Comparison of ENCODE assay signal across 13 cellular contexts in the genomic region with DNA sequence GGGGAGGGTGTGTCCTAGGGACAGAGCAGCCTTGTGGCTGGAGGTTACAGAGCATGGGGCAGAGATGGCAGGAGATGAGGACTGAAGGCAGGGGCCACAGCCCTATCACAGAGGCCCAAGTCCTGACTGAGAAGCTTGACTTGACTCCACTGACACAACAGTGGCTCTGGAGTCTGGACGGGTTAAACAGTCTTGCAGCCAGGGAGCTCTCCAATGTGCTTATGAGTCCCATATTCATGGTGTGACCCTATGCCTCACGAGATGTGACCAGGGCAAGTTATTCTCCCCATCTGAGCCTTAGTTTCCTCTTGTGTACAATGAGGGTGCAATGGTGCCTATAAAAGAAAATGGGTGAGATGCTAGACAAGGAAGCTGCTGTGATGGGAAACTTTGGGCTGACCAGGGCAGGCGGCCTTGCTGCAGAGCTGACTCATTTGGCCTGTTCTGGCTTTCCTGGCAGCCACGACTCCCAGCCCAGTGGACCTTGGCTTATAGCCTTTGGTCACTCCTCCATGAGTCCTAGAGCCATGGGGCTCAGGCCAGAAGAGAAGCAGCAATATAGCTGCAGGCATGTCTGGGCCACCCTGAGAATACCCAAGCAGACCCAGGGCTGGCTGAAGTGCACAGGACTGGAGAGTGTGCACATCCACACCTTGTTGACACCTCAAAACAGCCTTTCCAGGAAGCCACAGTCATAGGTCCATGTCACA. TPM values are rescaled to one million over a fixed set of nuclear protein-coding genes. Genes with fewer than 3 reads are reported as not detected.
DNase-seq lines count a peak whose midpoint lies in the region; ATAC-seq, FAIRE-seq and TF ChIP-seq lines count a peak whose summit lies in the region.
"Had no signal": no experiment of that assay in that cellular context is flagged by ENCODE, and none has a peak within 500 bp of the region (broad histone marks: within the 10 kb centered on the region; RNA-seq: fewer than 3 reads in every experiment).

No MANE protein-coding gene starts in this region.

- intact Hi-C loops in left cardiac atrium (cut with DNase I): loop anchor here (10.0 kb wide), 2 partner anchors 729 to 929 kb away; no protein-coding TSS in a partner anchor
- intact Hi-C loops in Right ventricle myocardium inferior (cut with DNase I): no loop called here
- intact Hi-C loops in adrenal gland (cut with DNase I): loop anchor here in 1 of 2 donors (10.0 kb wide), 1 partner anchor 309 kb away; no protein-coding TSS in a partner anchor
- intact Hi-C loops in kidney (cut with DNase I): no loop called here
- intact Hi-C loops in aorta (cut with DNase I): no loop called here

- DNase-seq in left cardiac atrium: peak; percentile 64
- DNase-seq in Right ventricle myocardium inferior (ENCODE audit: missing footprints): no peak
- peak; percentile 64 to 93 (median 88) for DNase-seq in adrenal gland
- peak; percentile 88 for DNase-seq in kidney
- DNase-seq in aorta: peak; percentile 82 to 87
- no peak for DNase-seq in stimulated activated naive CD8-positive, alpha-beta T cell treated with anti-CD3 and anti-CD28 coated beads, Interleukin-15, Interleukin-2, amounts not matched to agents 100 U/mL and 50 U/mL, for 24 hours
- DNase-seq in NCI-H345 (lab: John Stamatoyannopoulos, UW): no peak
- DNase-seq in BE2C: no peak
- DNase-seq: activated CD4-positive, CD25-positive, alpha-beta regulatory T cell; NCI-H2029 had no signal

- no peaks in the 10 kb centered on the region for H3K36me3 ChIP-seq in adrenal gland (replicated peaks in 1 of 2)
- no peaks in the 10 kb centered on the region for H3K36me3 ChIP-seq in kidney (ENCODE audit: control insufficient read depth in 1 of 2, insufficient read depth in 2 of 2, low read length in 2 of 2)
- H3K36me3 ChIP-seq in aorta (ENCODE audit: control insufficient read depth in 1 of 2, insufficient read depth in 2 of 2, low read length in 1 of 2): no peaks in the 10 kb centered on the region
- no peaks in the 10 kb centered on the region for H3K36me3 ChIP-seq in BE2C

- no peak for TF ChIP-seq POLR2A in adrenal gland (IDR thresholded peaks at IDR 0.05)

- TF ChIP-seq CTCF in adrenal gland (IDR thresholded peaks at IDR 0.05): no peak
- no peak for TF ChIP-seq CTCF in kidney (IDR thresholded peaks at IDR 0.05; ENCODE audit: borderline replicate concordance, extremely low read depth, insufficient read depth)
- no peak for TF ChIP-seq CTCF in BE2C (IDR thresholded peaks at IDR 0.05; ENCODE audit: low read depth, low read length)

- 34 to 58% (median 51%) methylated on average over 2 to 4 of the region's 4 CpGs for WGBS in adrenal gland, 4 donors
- WGBS in aorta, 2 donors: 11 to 13% methylated on average over 4 of the region's 4 CpGs

- ATAC-seq in left cardiac atrium (peak; percentile 31 to 40), Right ventricle myocardium inferior (no peak), aorta (ENCODE audit: low FRiP score) (peak; percentile 67)
- no peak for ATAC-seq in stimulated activated naive CD8-positive, alpha-beta T cell treated with anti-CD3 and anti-CD28 coated beads, Interleukin-15, Interleukin-2, amounts not matched to agents 100 U/mL and 50 U/mL, for 24 hours
- ATAC-seq: Panc1 had no signal

- no peak overlapping the region for H3K9ac ChIP-seq in kidney (ENCODE audit: low read length in 2 of 2)

- FAIRE-seq in kidney (lab: Jason Lieb, UNC): no peak
- FAIRE-seq: urothelium cell line had no signal

- H3K27ac ChIP-seq in adrenal gland (peak overlapping the region in 4 of 5 donors; percentile 30 to 86 (median 49)), kidney (ENCODE audit: low read depth in 2 of 2, low read length in 2 of 2) (peak overlapping the region in 1 of 2 donors; percentile 1), aorta (ENCODE audit: low read depth in 1 of 2, low read length in 2 of 2) (no peak overlapping the region)

- H3K4me1 ChIP-seq in adrenal gland (replicated peaks in 1 of 2) (peaks cover 10 to 25% of the 10 kb centered on the region in 2 donors), kidney (ENCODE audit: control insufficient read depth in 1 of 2, insufficient read depth in 1 of 2, low read depth in 1 of 2, low read length in 2 of 2) (peaks cover 20 to 23% of the 10 kb centered on the region in 2 donors), aorta (ENCODE audit: control insufficient read depth in 1 of 2, insufficient read depth in 2 of 2, low read length in 2 of 2) (no peaks in the 10 kb centered on the region), BE2C (no peaks in the 10 kb centered on the region)

- no peaks in the 10 kb centered on the region for H3K27me3 ChIP-seq in adrenal gland
- no peaks in the 10 kb centered on the region for H3K27me3 ChIP-seq in aorta (ENCODE audit: control insufficient read depth in 1 of 2, insufficient read depth in 2 of 2, low read length in 1 of 2)
- no peaks in the 10 kb centered on the region for H3K27me3 ChIP-seq in BE2C

- no peak overlapping the region for H3K4me3 ChIP-seq in adrenal gland
- no peak overlapping the region for H3K4me3 ChIP-seq in kidney (ENCODE audit: low read length in 2 of 2)
- no peak overlapping the region for H3K4me3 ChIP-seq in aorta (ENCODE audit: low read length in 2 of 2)
- H3K4me3 ChIP-seq in BE2C (ENCODE audit: low read depth, low read length): no peak overlapping the region

- no peaks in the 10 kb centered on the region for H3K9me3 ChIP-seq in adrenal gland (replicated peaks in 1 of 3)
- H3K9me3 ChIP-seq in kidney (ENCODE audit: control insufficient read depth in 1 of 2, low read length in 2 of 2): no peaks in the 10 kb centered on the region
- H3K9me3 ChIP-seq in aorta (ENCODE audit: control insufficient read depth, low read length): no peaks in the 10 kb centered on the region
- no peaks in the 10 kb centered on the region for H3K9me3 ChIP-seq in BE2C

RNA-seq across cellular contexts. Expression of a gene that starts 2.8 kb away (rescaled TPM):
- under 1 TPM; 0.31 to 0.47 TPM for total RNA-seq in left cardiac atrium
- total RNA-seq in Right ventricle myocardium inferior: not detected
- 1 to 10 TPM in 6 of 8 donors, under 1 TPM in 2; 0.09 to 2.3 (median 1.7) TPM for total RNA-seq in adrenal gland
- polyA plus RNA-seq in adrenal gland: 1 to 10 TPM in 2 of 3 donors, under 1 TPM in 1; 0.81 to 2.3 (median 2.0) TPM
- 16.5 TPM for total RNA-seq in kidney
- 9.6 TPM for polyA plus RNA-seq in kidney (ENCODE audit: insufficient read depth, low read depth, low replicate concordance)
- total RNA-seq in aorta: under 1 TPM in 1 of 2 donors, not detected in 1; 0.27 TPM
- 1 to 10 TPM in 1 of 2 donors, under 1 TPM in 1; 0.20 to 3.9 TPM for polyA plus RNA-seq in aorta
- polyA plus RNA-seq in BE2C (2012; ENCODE audit: insufficient read depth, insufficient read length, low read depth): not detected
- total RNA-seq: fibroblast of lung had no signal
- polyA plus RNA-seq: fibroblast of lung had no signal

RNA-seq across cellular contexts. Expression of a gene that starts 39.6 kb away (rescaled TPM):
- total RNA-seq in left cardiac atrium (1 to 10 TPM; 2.9 to 3.3 TPM), Right ventricle myocardium inferior (4.2 TPM), adrenal gland (1 to 10 TPM; 3.8 to 8.9 (median 7.5) TPM), kidney (7.1 TPM), aorta (1 to 10 TPM; 2.2 to 3.0 TPM)
- polyA plus RNA-seq in adrenal gland (1 to 10 TPM; 1.2 to 7.6 (median 1.4) TPM), kidney (ENCODE audit: insufficient read depth, low read depth, low replicate concordance) (7.2 TPM), aorta (1 to 10 TPM; 1.2 to 2.4 TPM)
- polyA plus RNA-seq in BE2C (2012; ENCODE audit: insufficient read depth, insufficient read length, low read depth): 17.2 TPM

Comparison
In these comparisons a context has a peak if more than half of its experiments do, and no peak if none do; other contexts are left out.
1. ATAC-seq: peak in left cardiac atrium (2 of 2) and aorta (single experiment); none in Right ventricle myocardium inferior (single experiment) and stimulated activated naive CD8-positive, alpha-beta T cell treated with anti-CD3 and anti-CD28 coated beads, Interleukin-15, Interleukin-2, amounts not matched to agents 100 U/mL and 50 U/mL, for 24 hours (single experiment).
2. DNase-seq: peak in left cardiac atrium (single experiment), adrenal gland (7 of 7), kidney (single experiment) and aorta (2 of 2); none in Right ventricle myocardium inferior (single experiment), stimulated activated naive CD8-positive, alpha-beta T cell treated with anti-CD3 and anti-CD28 coated beads, Interleukin-15, Interleukin-2, amounts not matched to agents 100 U/mL and 50 U/mL, for 24 hours (single experiment), NCI-H345 (single experiment) and BE2C (single experiment).
3. intact Hi-C loops: an anchor here in left cardiac atrium (10.0 kb wide); none called in Right ventricle myocardium inferior, kidney and aorta.
4. H3K27ac ChIP-seq: peak in adrenal gland (4 of 5); none in aorta (0 of 2).